1 cellular context compared by ENCODE assay signal in the genomic region with DNA sequence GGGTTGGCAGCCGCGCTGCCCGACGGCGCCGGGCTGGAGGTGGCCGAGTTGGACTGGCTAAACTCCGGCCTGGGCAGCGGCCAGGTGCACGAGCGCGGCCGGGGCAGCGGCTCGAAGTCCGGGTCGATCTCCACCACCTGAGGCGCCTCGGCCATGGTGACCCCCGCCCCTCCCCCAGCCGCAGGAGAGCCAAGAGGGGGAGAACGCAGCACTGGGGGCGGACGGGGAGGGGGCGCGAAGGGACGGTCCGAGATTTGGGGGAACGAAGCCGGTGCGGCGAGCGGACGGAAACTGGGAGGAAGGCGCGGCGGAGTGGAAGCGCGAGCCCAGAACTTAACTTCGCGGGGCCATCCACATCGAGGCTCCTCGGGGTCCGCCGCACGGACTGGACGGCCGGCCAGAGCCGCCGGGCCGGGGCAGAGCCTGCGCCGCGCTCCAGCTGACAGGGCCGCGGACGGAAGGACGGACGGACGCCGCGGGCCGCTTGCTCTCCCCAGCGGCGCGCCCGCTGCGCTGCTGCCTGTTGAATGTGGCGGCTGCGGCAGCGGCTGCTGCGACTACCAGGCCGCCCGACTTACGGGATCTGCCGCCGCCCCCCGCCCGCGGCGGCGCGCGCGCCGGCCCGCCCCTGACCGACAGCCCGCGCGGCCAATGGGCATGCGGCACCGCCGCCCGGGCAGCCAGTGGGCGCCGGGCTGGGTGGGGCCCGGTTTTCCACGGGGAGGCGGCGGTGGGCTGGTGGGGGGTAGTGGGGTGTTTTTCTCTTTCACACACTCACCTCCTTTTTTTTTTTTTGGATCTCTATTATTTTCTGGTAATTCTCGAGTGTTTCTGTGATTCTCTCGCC.
TF ChIP-seq lines count a peak whose summit lies in the region.

Gene FOXO1 (minus strand): TSS at position 584 of the 847 bp plus-strand sequence. CDS start 429 bp downstream, at position 155.

TF ChIP-seq in K562, 482 proteins besides CTCF, POLR2A, EP300 and RAD21 (continued from another document and continues in another):
- TF ChIP-seq PATZ1 (CRISPR knock-in tag; IDR thresholded peaks at IDR 0.05; ENCODE audit: borderline replicate concordance), result no peak
- TF ChIP-seq STAT5A (IDR thresholded peaks at IDR 0.05; ENCODE audit: borderline replicate concordance, low read length), result no peak
- TF ChIP-seq NRF1 (conservative IDR thresholded peaks at IDR 0.05 in 1 of 2, IDR thresholded peaks at IDR 0.05 in 1 of 2), result peak in 1 of 2 experiments; percentile 36; a peak in 2 of 4 replicates
- no peak for TF ChIP-seq POLR3G (IDR thresholded peaks at IDR 0.05; ENCODE audit: extremely low read depth, insufficient read length, insufficient replicate concordance)
- TF ChIP-seq ZFP1 (CRISPR knock-in tag; IDR thresholded peaks at IDR 0.05), result no peak
- 0 out of 2 replicates have a peak, but pooled peaks have one; percentile 19 for TF ChIP-seq SIN3B (IDR thresholded peaks at IDR 0.05; ENCODE audit: low read depth)
- no peak for TF ChIP-seq FIP1L1 (IDR thresholded peaks at IDR 0.05; ENCODE audit: low read depth, low read length, poor library complexity, severe bottlenecking)
- no peak for TF ChIP-seq SAFB2 (IDR thresholded peaks at IDR 0.05; ENCODE audit: borderline replicate concordance, low read depth, low read length, severe bottlenecking)
- peak; percentile 71 for TF ChIP-seq NFIC (IDR thresholded peaks at IDR 0.05)
- no peak for TF ChIP-seq CHD4 (IDR thresholded peaks at IDR 0.05; ENCODE audit: insufficient read depth, insufficient replicate concordance, low read depth, low read length, poor library complexity, severe bottlenecking)
- 0 out of 4 replicates have a peak, but pooled peaks of 1 of the 2 experiments have one; percentile 40 for TF ChIP-seq TRIM24 (IDR thresholded peaks at IDR 0.05)
- TF ChIP-seq RBM15 (IDR thresholded peaks at IDR 0.05; ENCODE audit: insufficient read depth, low read length), result no peak
- 0 out of 4 replicates have a peak, but pooled peaks of 1 of the 2 experiments have one; percentile 23 for TF ChIP-seq MAZ (CRISPR knock-in tag; conservative IDR thresholded peaks at IDR 0.05 in 1 of 2, IDR thresholded peaks at IDR 0.05 in 1 of 2)
- no peak for TF ChIP-seq RNF2 (IDR thresholded peaks at IDR 0.05)
- TF ChIP-seq WHSC1 (IDR thresholded peaks at IDR 0.05; ENCODE audit: low read length), result no peak
- TF ChIP-seq RFX1 (IDR thresholded peaks at IDR 0.05), result no peak
- TF ChIP-seq, protein P1, sequence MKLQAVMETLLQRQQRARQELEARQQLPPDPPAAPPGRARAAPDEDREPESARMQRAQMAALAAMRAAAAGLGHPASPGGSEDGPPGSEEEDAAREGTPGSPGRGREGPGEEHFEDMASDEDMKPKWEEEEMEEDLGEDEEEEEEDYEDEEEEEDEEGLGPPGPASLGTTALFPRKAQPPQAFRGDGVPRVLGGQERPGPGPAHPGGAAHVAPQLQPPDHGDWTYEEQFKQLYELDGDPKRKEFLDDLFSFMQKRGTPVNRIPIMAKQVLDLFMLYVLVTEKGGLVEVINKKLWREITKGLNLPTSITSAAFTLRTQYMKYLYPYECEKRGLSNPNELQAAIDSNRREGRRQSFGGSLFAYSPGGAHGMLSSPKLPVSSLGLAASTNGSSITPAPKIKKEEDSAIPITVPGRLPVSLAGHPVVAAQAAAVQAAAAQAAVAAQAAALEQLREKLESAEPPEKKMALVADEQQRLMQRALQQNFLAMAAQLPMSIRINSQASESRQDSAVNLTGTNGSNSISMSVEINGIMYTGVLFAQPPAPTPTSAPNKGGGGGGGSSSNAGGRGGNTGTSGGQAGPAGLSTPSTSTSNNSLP (IDR thresholded peaks at IDR 0.05; ENCODE audit: borderline replicate concordance, low read depth, low read length), result no peak
- no peak for TF ChIP-seq XRCC5 (IDR thresholded peaks at IDR 0.05; ENCODE audit: low read depth, low read length)
- peak; percentile 91 for TF ChIP-seq PKNOX1 (IDR thresholded peaks at IDR 0.05)
- peak; percentile 90 for TF ChIP-seq CTBP1 (IDR thresholded peaks at IDR 0.05; ENCODE audit: borderline replicate concordance)
- TF ChIP-seq, protein P2, sequence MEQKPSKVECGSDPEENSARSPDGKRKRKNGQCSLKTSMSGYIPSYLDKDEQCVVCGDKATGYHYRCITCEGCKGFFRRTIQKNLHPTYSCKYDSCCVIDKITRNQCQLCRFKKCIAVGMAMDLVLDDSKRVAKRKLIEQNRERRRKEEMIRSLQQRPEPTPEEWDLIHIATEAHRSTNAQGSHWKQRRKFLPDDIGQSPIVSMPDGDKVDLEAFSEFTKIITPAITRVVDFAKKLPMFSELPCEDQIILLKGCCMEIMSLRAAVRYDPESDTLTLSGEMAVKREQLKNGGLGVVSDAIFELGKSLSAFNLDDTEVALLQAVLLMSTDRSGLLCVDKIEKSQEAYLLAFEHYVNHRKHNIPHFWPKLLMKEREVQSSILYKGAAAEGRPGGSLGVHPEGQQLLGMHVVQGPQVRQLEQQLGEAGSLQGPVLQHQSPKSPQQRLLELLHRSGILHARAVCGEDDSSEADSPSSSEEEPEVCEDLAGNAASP (IDR thresholded peaks at IDR 0.05), result no peak
- TF ChIP-seq HIVEP1 (CRISPR knock-in tag; IDR thresholded peaks at IDR 0.05), result no peak
- TF ChIP-seq SNAPC5 (CRISPR knock-in tag; IDR thresholded peaks at IDR 0.05), result no peak
- no peak for TF ChIP-seq ZNF707 (CRISPR knock-in tag; conservative IDR thresholded peaks at IDR 0.05)
- TF ChIP-seq TAF1 (IDR thresholded peaks at IDR 0.05; ENCODE audit: control insufficient read depth, extremely low read depth, insufficient read depth, low read length, severe bottlenecking), result peak; percentile 58
- no peak for TF ChIP-seq CBFA2T3 (IDR thresholded peaks at IDR 0.05)
- no peak for TF ChIP-seq IRF1 (CRISPR knock-in tag; IDR thresholded peaks at IDR 0.05; ENCODE audit: borderline replicate concordance)
- TF ChIP-seq MTF1 (CRISPR knock-in tag; IDR thresholded peaks at IDR 0.05; ENCODE audit: borderline replicate concordance), result no peak
- TF ChIP-seq NFE2 (IDR thresholded peaks at IDR 0.05; ENCODE audit: low read depth), result no peak
- no peak for TF ChIP-seq HNRNPH1 (optimal IDR thresholded peaks at IDR 0.05; ENCODE audit: low read depth, low read length)
- TF ChIP-seq BRD9 (IDR thresholded peaks at IDR 0.05; ENCODE audit: low read depth, partially characterized antibody), result no peak
- no peak for TF ChIP-seq RCOR1 (IDR thresholded peaks at IDR 0.05; ENCODE audit: borderline replicate concordance in 1 of 2, low read depth in 2 of 2, low read length in 2 of 2)
- TF ChIP-seq, protein P3, sequence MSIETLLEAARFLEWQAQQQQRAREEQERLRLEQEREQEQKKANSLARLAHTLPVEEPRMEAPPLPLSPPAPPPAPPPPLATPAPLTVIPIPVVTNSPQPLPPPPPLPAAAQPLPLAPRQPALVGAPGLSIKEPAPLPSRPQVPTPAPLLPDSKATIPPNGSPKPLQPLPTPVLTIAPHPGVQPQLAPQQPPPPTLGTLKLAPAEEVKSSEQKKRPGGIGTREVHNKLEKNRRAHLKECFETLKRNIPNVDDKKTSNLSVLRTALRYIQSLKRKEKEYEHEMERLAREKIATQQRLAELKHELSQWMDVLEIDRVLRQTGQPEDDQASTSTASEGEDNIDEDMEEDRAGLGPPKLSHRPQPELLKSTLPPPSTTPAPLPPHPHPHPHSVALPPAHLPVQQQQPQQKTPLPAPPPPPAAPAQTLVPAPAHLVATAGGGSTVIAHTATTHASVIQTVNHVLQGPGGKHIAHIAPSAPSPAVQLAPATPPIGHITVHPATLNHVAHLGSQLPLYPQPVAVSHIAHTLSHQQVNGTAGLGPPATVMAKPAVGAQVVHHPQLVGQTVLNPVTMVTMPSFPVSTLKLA (conservative IDR thresholded peaks at IDR 0.05), result no peak
- no peak for TF ChIP-seq CREB5 (CRISPR knock-in tag; IDR thresholded peaks at IDR 0.05)
- TF ChIP-seq TFAP4 (CRISPR knock-in tag; IDR thresholded peaks at IDR 0.05; ENCODE audit: borderline replicate concordance), result 0 out of 2 replicates have a peak, but pooled peaks have one; percentile 30
- no peak for TF ChIP-seq TOE1 (IDR thresholded peaks at IDR 0.05; ENCODE audit: borderline replicate concordance)
- TF ChIP-seq TOE1 (CRISPR knock-in tag; IDR thresholded peaks at IDR 0.05; ENCODE audit: borderline replicate concordance, low read depth), result no peak
- TF ChIP-seq NR2C2 (CRISPR knock-in tag; IDR thresholded peaks at IDR 0.05), result no peak
- peak; percentile 0; the same call in 1 of the 2 replicates for TF ChIP-seq NR2C2 (tag; IDR thresholded peaks at IDR 0.05)
- TF ChIP-seq, protein P4, sequence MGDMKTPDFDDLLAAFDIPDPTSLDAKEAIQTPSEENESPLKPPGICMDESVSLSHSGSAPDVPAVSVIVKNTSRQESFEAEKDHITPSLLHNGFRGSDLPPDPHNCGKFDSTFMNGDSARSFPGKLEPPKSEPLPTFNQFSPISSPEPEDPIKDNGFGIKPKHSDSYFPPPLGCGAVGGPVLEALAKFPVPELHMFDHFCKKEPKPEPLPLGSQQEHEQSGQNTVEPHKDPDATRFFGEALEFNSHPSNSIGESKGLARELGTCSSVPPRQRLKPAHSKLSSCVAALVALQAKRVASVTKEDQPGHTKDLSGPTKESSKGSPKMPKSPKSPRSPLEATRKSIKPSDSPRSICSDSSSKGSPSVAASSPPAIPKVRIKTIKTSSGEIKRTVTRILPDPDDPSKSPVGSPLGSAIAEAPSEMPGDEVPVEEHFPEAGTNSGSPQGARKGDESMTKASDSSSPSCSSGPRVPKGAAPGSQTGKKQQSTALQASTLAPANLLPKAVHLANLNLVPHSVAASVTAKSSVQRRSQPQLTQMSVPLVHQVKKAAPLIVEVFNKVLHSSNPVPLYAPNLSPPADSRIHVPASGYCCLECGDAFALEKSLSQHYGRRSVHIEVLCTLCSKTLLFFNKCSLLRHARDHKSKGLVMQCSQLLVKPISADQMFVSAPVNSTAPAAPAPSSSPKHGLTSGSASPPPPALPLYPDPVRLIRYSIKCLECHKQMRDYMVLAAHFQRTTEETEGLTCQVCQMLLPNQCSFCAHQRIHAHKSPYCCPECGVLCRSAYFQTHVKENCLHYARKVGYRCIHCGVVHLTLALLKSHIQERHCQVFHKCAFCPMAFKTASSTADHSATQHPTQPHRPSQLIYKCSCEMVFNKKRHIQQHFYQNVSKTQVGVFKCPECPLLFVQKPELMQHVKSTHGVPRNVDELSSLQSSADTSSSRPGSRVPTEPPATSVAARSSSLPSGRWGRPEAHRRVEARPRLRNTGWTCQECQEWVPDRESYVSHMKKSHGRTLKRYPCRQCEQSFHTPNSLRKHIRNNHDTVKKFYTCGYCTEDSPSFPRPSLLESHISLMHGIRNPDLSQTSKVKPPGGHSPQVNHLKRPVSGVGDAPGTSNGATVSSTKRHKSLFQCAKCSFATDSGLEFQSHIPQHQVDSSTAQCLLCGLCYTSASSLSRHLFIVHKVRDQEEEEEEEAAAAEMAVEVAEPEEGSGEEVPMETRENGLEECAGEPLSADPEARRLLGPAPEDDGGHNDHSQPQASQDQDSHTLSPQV (IDR thresholded peaks at IDR 0.05), result no peak
- TF ChIP-seq ETV6 (IDR thresholded peaks at IDR 0.05; ENCODE audit: borderline replicate concordance in 1 of 2, low read depth in 2 of 2, low read length in 1 of 2), result no peak
- TF ChIP-seq ETV6 (CRISPR knock-in tag; IDR thresholded peaks at IDR 0.05; ENCODE audit: borderline replicate concordance), result no peak
- TF ChIP-seq ZFP36 (IDR thresholded peaks at IDR 0.05; ENCODE audit: low read depth, low read length, partially characterized antibody), result no peak
- no peak for TF ChIP-seq TFAM (CRISPR knock-in tag; conservative IDR thresholded peaks at IDR 0.05)
- TF ChIP-seq CHD2 (IDR thresholded peaks at IDR 0.05; ENCODE audit: low read depth, low read length), result no peak
- TF ChIP-seq FOS (IDR thresholded peaks at IDR 0.05; ENCODE audit: extremely low read depth, insufficient read length), result peak; percentile 61
- no peak for TF ChIP-seq GABPB1 (CRISPR knock-in tag; IDR thresholded peaks at IDR 0.05)
